22 cellular contexts compared by ENCODE assay signal in genomic region chr2:145265244-145265643, GRCh38.
A peak's percentile ranks its signal among the peaks of the same experiment; 100 is the strongest.
DNase-seq lines count a peak whose midpoint lies in the region; ATAC-seq, FAIRE-seq and TF ChIP-seq lines count a peak whose summit lies in the region.
"Had no signal": no experiment of that assay in that cellular context is flagged by ENCODE, and none has a peak within 500 bp of the region (broad histone marks: within the 10 kb centered on the region; RNA-seq: fewer than 3 reads in every experiment).

No MANE protein-coding gene starts in this region.

- no peak overlapping the region for H2AFZ ChIP-seq in HepG2 (ENCODE audit: low read length)
- 0 out of 2 replicates have a peak overlapping the region, but pooled peaks have one; percentile 55 for H2AFZ ChIP-seq in PC-9

- H3K9me3 ChIP-seq in HepG2 (ENCODE audit: low read length) (no peaks in the 10 kb centered on the region), right lobe of liver (no peaks in the 10 kb centered on the region), PC-9 (ENCODE audit: insufficient read depth, low read depth) (no peaks in the 10 kb centered on the region)
- H3K9me3 ChIP-seq: A549; BLaER1 treated with 17β-estradiol and CSF1 and Interleukin-3, amounts not matched to agents 10 nM and 100 nM; Caco-2 had no signal

- no peaks in the 10 kb centered on the region for H3F3A ChIP-seq in PC-9 (ENCODE audit: insufficient read depth, low read depth)

- H3K4me1 ChIP-seq in HepG2 (ENCODE audit: insufficient read depth, low read length) (no peaks in the 10 kb centered on the region), right lobe of liver (no peaks in the 10 kb centered on the region), PC-9 (replicated peaks; ENCODE audit: insufficient read depth) (no peaks in the 10 kb centered on the region)
- H3K4me1 ChIP-seq: A549; BLaER1 treated with 17β-estradiol and CSF1 and Interleukin-3, amounts not matched to agents 10 nM and 100 nM; Caco-2 had no signal

- no peaks in the 10 kb centered on the region for H3K27me3 ChIP-seq in HepG2 (ENCODE audit: control insufficient read depth in 1 of 2, insufficient read depth in 2 of 2, low read length in 2 of 2)
- H3K27me3 ChIP-seq in right lobe of liver, result no peaks in the 10 kb centered on the region
- no peaks in the 10 kb centered on the region for H3K27me3 ChIP-seq in PC-9 (ENCODE audit: insufficient read depth, low read depth)

- intact Hi-C loops in HepG2 (cut with micrococcal nuclease; ENCODE audit: unreplicated experiment), result no loop called here
- intact Hi-C loops in right lobe of liver (cut with DNase I), result no loop called here
- intact Hi-C loops in PC-9 (cut with micrococcal nuclease; ENCODE audit: unreplicated experiment), result no loop called here

- no peak for TF ChIP-seq RAD21 in HepG2 (CRISPR knock-in tag; IDR thresholded peaks at IDR 0.05)

- H3K27ac Mint-ChIP-seq in activated CD4-positive, alpha-beta T cell treated with anti-CD3 and anti-CD28 coated beads, Interleukin-2, amount 10 ng/mL, durations not matched to agents 7 days and 5 days, result no peak overlapping the region
- H3K27ac Mint-ChIP-seq: B cell; CD4-positive, alpha-beta T cell; CD8-positive, alpha-beta T cell had no signal

- in situ Hi-C loops in HepG2 (cut with HindIII; ENCODE audit: extremely low pct_ligation_motif_present, low pct_unique_long_range_greater_than_20kb), result no loop called here

- H3K27ac ChIP-seq in HepG2 (ENCODE audit: extremely low read length, insufficient read depth, low read length), result no peak overlapping the region
- no peak overlapping the region for H3K27ac ChIP-seq in right lobe of liver
- no peak overlapping the region for H3K27ac ChIP-seq in PC-9
- H3K27ac ChIP-seq: 22Rv1; A549; BLaER1 treated with 17β-estradiol and CSF1 and Interleukin-3, amounts not matched to agents 10 nM and 100 nM; C4-2B had no signal

- FAIRE-seq in HepG2 (lab: Jason Lieb, UNC) (no peak), urothelium cell line (lab: Jason Lieb, UNC) (peak; percentile 55)
- FAIRE-seq: A549, D721Med, G401.6, GM12891, GM19239 had no signal

- BruUV-seq in HepG2 (replicated peaks; lab: Mats Ljungman, UMichigan) (no TSS peak), PC-9 (replicated peaks; lab: Mats Ljungman, UMichigan) (no TSS peak)

- TF ChIP-seq CTCF in HepG2 (CRISPR knock-in tag; IDR thresholded peaks at IDR 0.05) (no peak), right lobe of liver (IDR thresholded peaks at IDR 0.05) (no peak), PC-9 (conservative IDR thresholded peaks at IDR 0.05) (no peak)

- POLR2A ChIA-PET in HepG2 (lab: Yijun Ruan, JAX) (no interaction called here), PC-9 (lab: Charles Lee; ENCODE audit: unreplicated experiment) (interaction anchor here (0.6 to 0.7 kb wide), 2 partner anchors 1129 to 1793 kb away, joined by 4 to 5 read pairs; no protein-coding TSS in a partner anchor)
- POLR2A ChIA-PET in activated CD4-positive, alpha-beta T cell treated with anti-CD3 and anti-CD28 coated beads, Interleukin-2, amount 10 ng/mL, durations not matched to agents 7 days and 5 days (lab: Charles Lee), result no interaction called here

- H3K4me3 Mint-ChIP-seq in activated CD4-positive, alpha-beta T cell treated with anti-CD3 and anti-CD28 coated beads, Interleukin-2, amount 10 ng/mL, durations not matched to agents 7 days and 5 days, result no peak overlapping the region
- H3K4me3 Mint-ChIP-seq: B cell; CD4-positive, alpha-beta T cell; CD8-positive, alpha-beta T cell had no signal

- no peaks in the 10 kb centered on the region for H3K9me2 ChIP-seq in PC-9 (ENCODE audit: insufficient read depth)

- no peak overlapping the region for H3K9ac ChIP-seq in HepG2 (ENCODE audit: insufficient read depth, low read depth, low read length)
- H3K9ac ChIP-seq: BLaER1 treated with 17β-estradiol and CSF1 and Interleukin-3, amounts not matched to agents 10 nM and 100 nM had no signal

- TF ChIP-seq EP300 in HepG2 (IDR thresholded peaks at IDR 0.05; ENCODE audit: low read depth in 2 of 2, low read length in 2 of 2), result no peak
- no peak for TF ChIP-seq EP300 in HepG2 (CRISPR knock-in tag; IDR thresholded peaks at IDR 0.05; ENCODE audit: borderline replicate concordance)

- H3K27me3 Mint-ChIP-seq in activated CD4-positive, alpha-beta T cell treated with anti-CD3 and anti-CD28 coated beads, Interleukin-2, amount 10 ng/mL, durations not matched to agents 7 days and 5 days, result peaks cover 26% of the 10 kb centered on the region

- CTCF ChIA-PET in HepG2 (lab: Yijun Ruan, JAX; ENCODE audit: low intra/inter-chr PET ratio, low total read pairs), result no interaction called here
- CTCF ChIA-PET in PC-9 (lab: Charles Lee), result no interaction called here
- CTCF ChIA-PET in activated CD4-positive, alpha-beta T cell treated with anti-CD3 and anti-CD28 coated beads, Interleukin-2, amount 10 ng/mL, durations not matched to agents 7 days and 5 days (lab: Charles Lee), result interaction anchor here (1.0 kb wide), 1 partner anchor 14 kb away, joined by 3 read pairs; no protein-coding TSS in a partner anchor

- H3K79me2 ChIP-seq in HepG2 (ENCODE audit: insufficient read depth, low read length) (no peaks in the 10 kb centered on the region), PC-9 (ENCODE audit: low read depth) (no peaks in the 10 kb centered on the region)

- H3K36me3 ChIP-seq in HepG2 (replicated peaks in 1 of 2; ENCODE audit: control insufficient read depth in 1 of 2, insufficient read depth in 2 of 2, low read length in 2 of 2) (no peaks in the 10 kb centered on the region), right lobe of liver (no peaks in the 10 kb centered on the region), PC-9 (ENCODE audit: low read depth) (no peaks in the 10 kb centered on the region)
- H3K36me3 ChIP-seq: BLaER1 treated with 17β-estradiol and CSF1 and Interleukin-3, amounts not matched to agents 10 nM and 100 nM had no signal

- H3K4me2 ChIP-seq in HepG2 (ENCODE audit: low read depth, low read length), result no peak overlapping the region
- no peak overlapping the region for H3K4me2 ChIP-seq in PC-9
- H3K4me2 ChIP-seq: A549; BLaER1 treated with 17β-estradiol and CSF1 and Interleukin-3, amounts not matched to agents 10 nM and 100 nM had no signal

- H4K20me1 ChIP-seq in HepG2 (ENCODE audit: insufficient read depth, low read length) (no peaks in the 10 kb centered on the region), PC-9 (ENCODE audit: insufficient read depth) (no peaks in the 10 kb centered on the region)
- H4K20me1 ChIP-seq: BLaER1 treated with 17β-estradiol and CSF1 and Interleukin-3, amounts not matched to agents 10 nM and 100 nM had no signal

- TF ChIP-seq POLR2A in HepG2 (IDR thresholded peaks at IDR 0.05; ENCODE audit: insufficient read depth in 1 of 2, low read depth in 2 of 2, low read length in 2 of 2) (no peak), right lobe of liver (IDR thresholded peaks at IDR 0.05) (no peak)

- H3K4me3 ChIP-seq in HepG2 (replicated peaks in 1 of 3; ENCODE audit: insufficient read depth in 1 of 3, low read depth in 2 of 3, low read length in 3 of 3) (no peak overlapping the region), right lobe of liver (no peak overlapping the region), PC-9 (no peak overlapping the region)
- H3K4me3 ChIP-seq: A549; BLaER1 treated with 17β-estradiol and CSF1 and Interleukin-3, amounts not matched to agents 10 nM and 100 nM had no signal

- no peaks in the 10 kb centered on the region for H3K36me3 Mint-ChIP-seq in activated CD4-positive, alpha-beta T cell treated with anti-CD3 and anti-CD28 coated beads, Interleukin-2, amount 10 ng/mL, durations not matched to agents 7 days and 5 days (ENCODE audit: low read depth)
- H3K36me3 Mint-ChIP-seq: CD8-positive, alpha-beta T cell had no signal

- no peaks in the 10 kb centered on the region for H3K4me1 Mint-ChIP-seq in activated CD4-positive, alpha-beta T cell treated with anti-CD3 and anti-CD28 coated beads, Interleukin-2, amount 10 ng/mL, durations not matched to agents 7 days and 5 days
- H3K4me1 Mint-ChIP-seq: B cell had no signal

- DNase-seq in HepG2 (ENCODE audit: low spot score) (no peak), right lobe of liver (no peak), PC-9 (no peak), urothelium cell line (ENCODE audit: low spot score) (no peak), NCI-H187 treated with DMSO at 0.1 percent for 48 hours (lab: John Stamatoyannopoulos, UW) (no peak)
- DNase-seq in activated CD4-positive, alpha-beta T cell treated with anti-CD3 and anti-CD28 coated beads, Interleukin-2, amount 10 ng/mL, durations not matched to agents 7 days and 5 days, result no peak
- DNase-seq: AML-193; Caco-2; Calu3; CD4-positive, alpha-beta T cell; CD8-positive, alpha-beta T cell; DMS79 treated with DMSO at 0.1 percent for 48 hours; GF-D8 had no signal

- peaks cover 2% of the 10 kb centered on the region for H3K9me3 Mint-ChIP-seq in activated CD4-positive, alpha-beta T cell treated with anti-CD3 and anti-CD28 coated beads, Interleukin-2, amount 10 ng/mL, durations not matched to agents 7 days and 5 days
- H3K9me3 Mint-ChIP-seq: CD4-positive, alpha-beta T cell; CD8-positive, alpha-beta T cell had no signal

- no peak for ATAC-seq in HepG2
- ATAC-seq in right lobe of liver, result no peak
- ATAC-seq: A549; CD8-positive, alpha-beta T cell had no signal

- WGBS in HepG2 (ENCODE audit: low lambda C conversion rate), result 47% methylated on average over 6 of the region's 6 CpGs
- 68% methylated on average over 6 of the region's 6 CpGs for WGBS in right lobe of liver (ENCODE audit: insufficient coverage, low coverage, low lambda C conversion rate, missing lambda C conversion rate)

TF ChIP-seq in HepG2, 621 proteins besides CTCF, POLR2A, EP300 and RAD21:
- TF ChIP-seq MNT (IDR thresholded peaks at IDR 0.05) (peak; percentile 86), MXD4 (CRISPR knock-in tag; IDR thresholded peaks at IDR 0.05) (no peak)
